ENCODE assay signal across 8 cellular contexts in the genomic region with DNA sequence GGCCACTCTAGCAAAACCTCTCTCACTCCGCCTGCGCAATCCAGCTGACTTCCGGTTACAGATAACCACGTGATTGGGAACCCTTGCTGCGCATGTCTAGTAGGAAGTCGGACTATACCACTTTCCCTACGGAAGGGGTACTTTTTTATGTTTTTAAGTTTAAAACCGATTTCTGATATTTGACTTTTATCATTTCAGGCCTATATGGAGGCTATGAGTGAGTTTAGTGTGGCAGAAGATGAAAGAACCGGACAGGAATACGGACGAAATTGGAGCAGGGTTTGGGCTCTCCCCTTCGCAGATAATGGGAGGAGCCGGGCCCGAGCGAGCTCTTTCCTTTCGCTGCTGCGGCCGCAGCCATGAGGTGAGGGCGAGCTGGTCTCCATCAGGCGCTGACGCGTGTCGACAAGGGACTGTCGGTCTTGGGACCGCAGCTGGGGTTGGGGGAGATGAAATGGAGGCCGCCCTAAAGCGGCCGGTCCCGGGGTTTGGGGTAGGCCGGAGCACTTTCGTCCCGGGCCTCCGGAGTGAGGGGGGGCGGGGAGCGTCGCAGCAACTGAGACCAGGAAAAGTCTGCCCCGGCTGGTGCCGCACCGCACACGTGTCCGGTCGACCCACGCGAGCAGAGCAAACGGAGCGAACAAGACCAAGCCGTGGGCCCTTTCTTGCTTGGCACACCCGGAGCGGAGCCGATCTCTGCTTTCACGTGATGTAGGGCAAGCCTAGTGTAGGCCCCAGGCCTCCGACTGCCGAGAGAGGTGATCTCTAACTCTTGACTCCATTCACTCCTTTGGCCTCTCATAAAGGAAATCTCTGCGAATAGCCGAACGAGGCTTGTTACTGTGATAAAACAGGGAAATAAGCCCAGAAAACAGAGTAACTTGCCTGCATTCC. TPM values are rescaled to one million over a fixed set of nuclear protein-coding genes. Genes with fewer than 3 reads are reported as not detected.
A peak's percentile ranks its signal among the peaks of the same experiment; 100 is the strongest.
DNase-seq lines count a peak whose midpoint lies in the region; ATAC-seq, FAIRE-seq and TF ChIP-seq lines count a peak whose summit lies in the region.

A gene (plus strand): TSS at position 298 of the 894 bp plus-strand sequence. CDS start 62 bp downstream, at position 360.

- intact Hi-C loops in left ventricle myocardium inferior (cut with micrococcal nuclease), result no loop called here
- intact Hi-C loops in upper lobe of right lung (cut with DNase I), result no loop called here

- H3K27me3 Mint-ChIP-seq in T-helper 17 cell (no peaks in the 10 kb centered on the region), progenitor cell of endocrine pancreas (no peaks in the 10 kb centered on the region)

- TF ChIP-seq CTCF in left ventricle myocardium inferior (IDR thresholded peaks at IDR 0.05; ENCODE audit: borderline replicate concordance) (no peak), progenitor cell of endocrine pancreas (IDR thresholded peaks at IDR 0.05; ENCODE audit: unreplicated experiment) (no peak), upper lobe of right lung (IDR thresholded peaks at IDR 0.05) (no peak)

- H3K27ac ChIP-seq in left ventricle myocardium inferior (replicated peaks), result peak within 1 kb of the TSS; percentile 97
- H3K27ac ChIP-seq in upper lobe of right lung, result peak within 1 kb of the TSS; percentile 99

- H3K36me3 Mint-ChIP-seq in T-helper 17 cell (ENCODE audit: low read depth) (peaks cover 2% of the 10 kb centered on the region), progenitor cell of endocrine pancreas (ENCODE audit: insufficient read depth) (peaks cover 28% of the 10 kb centered on the region)

- no peaks in the 10 kb centered on the region for H3K9me3 Mint-ChIP-seq in progenitor cell of endocrine pancreas (ENCODE audit: low read depth)

- TF ChIP-seq POLR2A in GM12892 (IDR thresholded peaks at IDR 0.05; ENCODE audit: low read depth, low read length), result peak; percentile 99

- H3K27ac Mint-ChIP-seq in T-helper 17 cell (peak within 1 kb of the TSS; percentile 100), progenitor cell of endocrine pancreas (peak within 1 kb of the TSS; percentile 100)

- peaks cover 43% of the 10 kb centered on the region for H3K4me1 Mint-ChIP-seq in T-helper 17 cell
- peaks cover 16% of the 10 kb centered on the region for H3K4me1 Mint-ChIP-seq in progenitor cell of endocrine pancreas (ENCODE audit: low read depth)

- H3K4me1 ChIP-seq in left ventricle myocardium inferior, result peaks cover 69% of the 10 kb centered on the region
- peaks cover 36% of the 10 kb centered on the region for H3K4me1 ChIP-seq in upper lobe of right lung

- DNase-seq in GM12892 (ENCODE audit: insufficient read length), result peak; percentile 89
- DNase-seq in NCI-H187 (lab: John Stamatoyannopoulos, UW), result peak; percentile 72 to 94
- peak; percentile 67 to 76 (median 69) for DNase-seq in T-helper 17 cell
- peak; percentile 90 for DNase-seq in amniotic stem cell (lab: John Stamatoyannopoulos, UW)
- DNase-seq in left ventricle myocardium inferior, result peak; percentile 88
- peak; percentile 59 for DNase-seq in progenitor cell of endocrine pancreas (ENCODE audit: low spot score, unreplicated experiment)
- DNase-seq in upper lobe of right lung, result peak; percentile 92

- H3K4me3 ChIP-seq in left ventricle myocardium inferior (peak within 1 kb of the TSS; percentile 88), upper lobe of right lung (peak within 1 kb of the TSS; percentile 88)

- H3K27me3 ChIP-seq in left ventricle myocardium inferior (ENCODE audit: low read depth) (no peaks in the 10 kb centered on the region), upper lobe of right lung (no peaks in the 10 kb centered on the region)

- no peaks in the 10 kb centered on the region for H3K9me3 ChIP-seq in T-helper 17 cell (ENCODE audit: control insufficient read depth, low read length, poor library complexity, severe bottlenecking)
- H3K9me3 ChIP-seq in left ventricle myocardium inferior (replicated peaks), result no peaks in the 10 kb centered on the region
- H3K9me3 ChIP-seq in upper lobe of right lung, result no peaks in the 10 kb centered on the region

- FAIRE-seq in GM12892 (lab: Jason Lieb, UNC), result peak; percentile 86

- H3K36me3 ChIP-seq in left ventricle myocardium inferior (peaks cover 42% of the 10 kb centered on the region), upper lobe of right lung (peaks cover 43% of the 10 kb centered on the region)

- H3K4me3 Mint-ChIP-seq in T-helper 17 cell (peak within 1 kb of the TSS; percentile 98), progenitor cell of endocrine pancreas (ENCODE audit: low read depth) (peak within 1 kb of the TSS; percentile 97)

- ATAC-seq in HG02870 (IDR thresholded peaks at IDR 0.05; ENCODE audit: unreplicated experiment) (peak; percentile 53), T-helper 17 cell (peak; percentile 84), upper lobe of right lung (peak; percentile 72)

RNA-seq across cellular contexts. Expression of the gene that starts here (rescaled TPM):
- 5,032 TPM for polyA plus RNA-seq in GM12892 (2012; ENCODE audit: missing spikeins)
- total RNA-seq in T-helper 17 cell (1,000 to 10,000 TPM; 3,035 to 3,199 TPM), left ventricle myocardium inferior (944 TPM), progenitor cell of endocrine pancreas (1,229 and 1,297 TPM in 2 replicates), upper lobe of right lung (1,449 TPM)

Comparison
In these comparisons a context has a peak if more than half of its experiments do, and no peak if none do; other contexts are left out.
1. Peak in every context shown above with its lines: DNase-seq, ATAC-seq, H3K4me3 ChIP-seq and H3K27ac ChIP-seq.